ENCODE assay signal across 30 cellular contexts in genomic region chr20:16208443-16208842, GRCh38.
"Had no signal": no experiment of that assay in that cellular context is flagged by ENCODE, and none has a peak within 500 bp of the region (broad histone marks: within the 10 kb centered on the region; RNA-seq: fewer than 3 reads in every experiment).

No MANE protein-coding gene starts in this region.

- H3K27ac ChIP-seq: neural progenitor cell, ovary, parathyroid adenoma, psoas muscle, skin epidermis, spleen, stomach, thoracic aorta, thyroid gland, tibial nerve, upper lobe of left lung, uterus had no signal

- H3K4me3 Mint-ChIP-seq: naive thymus-derived CD8-positive, alpha-beta T cell; natural killer cell treated with Interleukin-12 subunit alpha and Interleukin-12 subunit beta and Interleukin-15 and Interleukin-18, amount 100 ng/mL, for 72 hours; nephron progenitor cell; neural progenitor cell; stimulated activated naive B cell treated with anti-CD40 and anti-IgM and Interleukin-4, amounts not matched to agents 10 μg/mL and 1 μg/mL and 100 μg/mL, for 72 hours had no signal

- H3K27me3 Mint-ChIP-seq: naive B cell; stimulated activated naive B cell treated with anti-CD40 and anti-IgM and Interleukin-4, amounts not matched to agents 10 μg/mL and 1 μg/mL and 100 μg/mL, for 72 hours had no signal

- H2AFZ ChIP-seq: neural progenitor cell, parathyroid adenoma had no signal

- H3K4me2 ChIP-seq: neural progenitor cell, smooth muscle cell had no signal

- H3K27ac Mint-ChIP-seq: naive thymus-derived CD8-positive, alpha-beta T cell; natural killer cell treated with Interleukin-12 subunit alpha and Interleukin-12 subunit beta and Interleukin-15 and Interleukin-18, amount 100 ng/mL, for 72 hours; nephron progenitor cell; neural progenitor cell; progenitor cell of endocrine pancreas; stimulated activated naive B cell treated with anti-CD40 and anti-IgM and Interleukin-4, amounts not matched to agents 10 μg/mL and 1 μg/mL and 100 μg/mL, for 72 hours had no signal

- H3K36me3 Mint-ChIP-seq: naive thymus-derived CD8-positive, alpha-beta T cell; natural killer cell treated with Interleukin-12 subunit alpha and Interleukin-12 subunit beta and Interleukin-15 and Interleukin-18, amount 100 ng/mL, for 72 hours; neural progenitor cell had no signal

- H3K36me3 ChIP-seq: neural progenitor cell, ovary, spleen, stomach, thoracic aorta, thyroid gland, tibial nerve, upper lobe of left lung, uterus had no signal

- H3K9me3 Mint-ChIP-seq: nephron progenitor cell had no signal

- H3K27me3 ChIP-seq: neural progenitor cell, ovary, spleen, stomach, thyroid gland, tibial nerve, upper lobe of left lung, uterus had no signal

- H3K79me2 ChIP-seq: parathyroid adenoma had no signal

- H3K4me1 ChIP-seq: neural progenitor cell, parathyroid adenoma, psoas muscle, spleen, stomach, upper lobe of left lung, uterus had no signal

- H3K9ac ChIP-seq: neural progenitor cell, parathyroid adenoma had no signal

- DNase-seq: naive B cell; naive thymus-derived CD8-positive, alpha-beta T cell; nephron progenitor cell; occipital lobe; ovary; posterior cingulate gyrus; psoas muscle; right cardiac atrium; spleen; stimulated activated CD4-positive, alpha-beta T cell treated with anti-CD3 and anti-CD28 coated beads, Interleukin-12 subunit alpha, Interleukin-12 subunit beta, amount 100 ng/mL, for 4 hours; stimulated activated CD4-positive, alpha-beta T cell treated with anti-CD3 and anti-CD28 coated beads, Interleukin-1b, Interleukin-23, amount 100 ng/mL, for 48 hours; stimulated activated CD4-positive, alpha-beta T cell treated with anti-CD3 and anti-CD28 coated beads, Interleukin-4, amount 100 ng/mL, for 1 hour; stimulated activated CD4-positive, alpha-beta T cell treated with anti-CD3 and anti-CD28 coated beads, Interleukin-4, amount 100 ng/mL, for 4 hours; stimulated activated CD8-positive, alpha-beta memory T cell treated with anti-CD3 and anti-CD28 coated beads, Interleukin-4, amount 100 ng/mL, for 48 hours; stimulated activated naive B cell treated with anti-CD40 and anti-IgM and Interleukin-4, amounts not matched to agents 10 μg/mL and 1 μg/mL and 100 μg/mL, for 72 hours; stimulated activated naive CD4-positive, alpha-beta T cell treated with Interleukin-2 at 50 U/mL for 16 hours; stomach; thyroid gland; trophoblast cell; upper lobe of left lung; uterus had no signal

- ATAC-seq: naive thymus-derived CD8-positive, alpha-beta T cell; natural killer cell treated with Interleukin-12 subunit alpha and Interleukin-12 subunit beta and Interleukin-15 and Interleukin-18, amount 100 ng/mL, for 72 hours; psoas muscle; right cardiac atrium; sciatic nerve had no signal

- H3K4me1 Mint-ChIP-seq: nephron progenitor cell had no signal

- H3K4me3 ChIP-seq: neural progenitor cell, ovary, psoas muscle, skin epidermis, smooth muscle cell, spleen, stomach, thoracic aorta, thyroid gland, tibial nerve, upper lobe of left lung, uterus had no signal

- H3K9me3 ChIP-seq: ovary, psoas muscle, spleen, stomach, thoracic aorta, thyroid gland, tibial nerve, upper lobe of left lung, uterus had no signal
